In the genomic region with DNA sequence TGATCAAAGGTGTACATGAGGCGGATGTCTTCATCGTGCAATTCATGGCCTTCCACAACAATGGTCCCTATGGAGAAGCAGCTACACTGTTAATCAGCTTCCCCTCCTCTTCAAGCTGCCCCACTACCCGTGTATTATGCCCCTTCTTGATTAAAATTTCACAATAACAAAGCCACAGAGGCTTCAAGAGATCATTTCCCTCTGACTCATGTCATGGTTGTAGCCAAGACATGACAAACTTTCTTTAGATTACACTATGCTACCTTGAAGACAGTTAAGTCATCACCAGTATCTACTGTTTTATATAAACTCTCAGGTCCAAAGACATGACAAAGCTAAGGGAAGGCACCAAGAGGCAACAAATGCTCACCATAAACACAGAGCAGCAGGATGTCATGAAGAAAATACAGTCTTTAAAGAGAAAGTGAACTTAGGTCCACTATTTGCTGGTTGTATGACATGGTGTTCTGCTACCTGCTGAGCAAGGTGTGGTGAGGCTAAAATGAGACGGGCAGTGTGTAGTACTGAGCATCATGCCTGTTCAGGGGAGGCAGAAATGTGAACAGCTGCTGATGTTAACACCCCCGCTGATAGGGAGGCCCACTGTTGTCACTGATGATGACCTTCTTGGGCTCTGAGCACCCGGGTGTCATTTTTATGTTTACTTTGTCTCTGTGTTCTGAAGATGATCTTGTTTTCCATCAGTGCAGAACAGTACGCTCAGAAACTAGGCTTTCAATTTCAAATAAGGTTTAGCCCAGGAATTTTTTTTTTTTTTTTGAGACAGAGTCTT, we compare ENCODE assay signal across 11 cellular contexts. TPM values are rescaled to one million over a fixed set of nuclear protein-coding genes. Genes with fewer than 3 reads are reported as not detected.
A peak's percentile ranks its signal among the peaks of the same experiment; 100 is the strongest.
DNase-seq lines count a peak whose midpoint lies in the region; ATAC-seq and TF ChIP-seq lines count a peak whose summit lies in the region.
"Had no signal": no experiment of that assay in that cellular context is flagged by ENCODE, and none has a peak within 500 bp of the region (broad histone marks: within the 10 kb centered on the region; RNA-seq: fewer than 3 reads in every experiment).

No MANE protein-coding gene starts in this region.

- H3K9me1 ChIP-seq in IMR-90 (ENCODE audit: insufficient read depth, low read length), result peaks cover 21% of the 10 kb centered on the region

- no peak for TF ChIP-seq CTCF in AG09319 (IDR thresholded peaks at IDR 0.05; ENCODE audit: low read depth, low read length)
- no peak for TF ChIP-seq CTCF in IMR-90 (conservative IDR thresholded peaks at IDR 0.05; ENCODE audit: low read depth, low read length)
- TF ChIP-seq CTCF in body of pancreas (IDR thresholded peaks at IDR 0.05), result no peak
- no peak for TF ChIP-seq CTCF in ascending aorta (IDR thresholded peaks at IDR 0.05)

- peak overlapping the region; percentile 98 for H4K5ac ChIP-seq in IMR-90 (ENCODE audit: low read depth, low read length)

- H3K9me3 ChIP-seq in IMR-90 (ENCODE audit: control insufficient read depth, insufficient read depth, low read length) (no peaks in the 10 kb centered on the region), body of pancreas (no peaks in the 10 kb centered on the region), ascending aorta (no peaks in the 10 kb centered on the region)

- peak overlapping the region; percentile 78 for H3K4me2 ChIP-seq in IMR-90 (ENCODE audit: low read depth, low read length)

- H2AFZ ChIP-seq in IMR-90 (replicated peaks; ENCODE audit: low read length, poor library complexity), result peak overlapping the region; percentile 24

- peak overlapping the region; percentile 100 for H4K91ac ChIP-seq in IMR-90 (ENCODE audit: insufficient read depth, low read depth, low read length)

- peak overlapping the region; percentile 100 for H3K23ac ChIP-seq in IMR-90 (ENCODE audit: low read depth, low read length)

- peak overlapping the region; percentile 100 for H2BK5ac ChIP-seq in IMR-90 (ENCODE audit: low read depth, low read length, poor library complexity, severe bottlenecking)

- H3K9ac ChIP-seq in IMR-90 (ENCODE audit: low read depth, low read length), result peak overlapping the region; percentile 90

- 45% methylated on average over 5 of the region's 7 CpGs; no CpG with 5 or more reads in 1 of the 2 experiments for WGBS in IMR-90 (ENCODE audit: extremely low coverage in 2 of 2, insufficient read length in 1 of 2), 2 experiments
- 81 to 82% methylated on average over 7 of the region's 7 CpGs for WGBS in body of pancreas, 2 donors

- peak overlapping the region; percentile 100 for H3K4ac ChIP-seq in IMR-90 (ENCODE audit: low read depth, low read length)

- peak overlapping the region; percentile 100 for H3K27ac ChIP-seq in IMR-90 (ENCODE audit: insufficient read depth, low read length)
- H3K27ac ChIP-seq in body of pancreas, result peak overlapping the region in 1 of 4 donors; percentile 14
- H3K27ac ChIP-seq in ascending aorta, result no peak overlapping the region

- peak overlapping the region; percentile 83 for H2AK9ac ChIP-seq in IMR-90 (replicated peaks; ENCODE audit: low read depth, low read length, poor library complexity)

- CTCF ChIA-PET in IMR-90 (lab: Yijun Ruan, JAX), result interaction anchor here (0.7 to 1.9 kb wide), 2 partner anchors 57 to 106 kb away, joined by 3 to 15 read pairs; no protein-coding TSS in a partner anchor

- H3K36me3 ChIP-seq in IMR-90 (ENCODE audit: control insufficient read depth, insufficient read depth, low read length), result peaks cover 58% of the 10 kb centered on the region
- H3K36me3 ChIP-seq in body of pancreas (replicated peaks in 1 of 2; ENCODE audit: insufficient read depth in 1 of 2, low read depth in 2 of 2), result peaks cover 19 to 57% of the 10 kb centered on the region in 2 donors
- peaks cover 90 to 94% of the 10 kb centered on the region in 2 donors for H3K36me3 ChIP-seq in ascending aorta

- in situ Hi-C loops in IMR-90 (cut with MboI; ENCODE audit: low sequenced_read_pairs), result loop anchor here (5.0 kb wide), 1 partner anchor 47 kb away; a partner anchor contains a TSS

- H3K18ac ChIP-seq in IMR-90 (ENCODE audit: low read depth, low read length), result peak overlapping the region; percentile 100

- peak; percentile 51 for DNase-seq in AG09319 (ENCODE audit: extremely low read depth, low read depth)
- DNase-seq in IMR-90, result peak; percentile 95
- DNase-seq in body of pancreas, result peak in 3 of 4 donors; percentile 25 to 43 (median 31)
- peak; percentile 86 for DNase-seq in kidney tubule cell (ENCODE audit: low spot score)
- no peak for DNase-seq in globus pallidus (ENCODE audit: low spot score)
- no peak for DNase-seq in ascending aorta (ENCODE audit: low spot score in 2 of 2)
- DNase-seq: activated B cell treated with CpG ODN at 0.5 μM for 24 hours; activated naive CD4-positive, alpha-beta T cell; left colon had no signal

- dilution Hi-C loops in IMR-90 (cut with HindIII; ENCODE audit: low sequenced_read_pairs, unreplicated experiment), result no loop called here

- peak overlapping the region; percentile 100 for H2BK20ac ChIP-seq in IMR-90 (ENCODE audit: low read depth, low read length)

- H4K20me1 ChIP-seq in IMR-90 (ENCODE audit: insufficient read depth, low read length), result peaks cover 9% of the 10 kb centered on the region

- H3K4me3 ChIP-seq in IMR-90 (ENCODE audit: insufficient read depth, low read depth, low read length) (peak overlapping the region; percentile 3; the same call in 1 of the 2 replicates), body of pancreas (no peak overlapping the region), ascending aorta (no peak overlapping the region)

- H3K56ac ChIP-seq in IMR-90 (ENCODE audit: extremely low read depth, insufficient read depth, low read length), result peak overlapping the region; percentile 99

- H3K4me1 ChIP-seq in IMR-90 (ENCODE audit: control insufficient read depth, insufficient read depth, low read length) (peaks cover 39% of the 10 kb centered on the region), body of pancreas (peaks cover 14% of the 10 kb centered on the region), ascending aorta (no peaks in the 10 kb centered on the region)

- ATAC-seq in IMR-90 (ENCODE audit: low read depth) (peak; percentile 38), body of pancreas (peak; percentile 59), GM18520 (IDR thresholded peaks at IDR 0.05; ENCODE audit: unreplicated experiment) (no peak), HG03097 (IDR thresholded peaks at IDR 0.05; ENCODE audit: low FRiP score, unreplicated experiment) (no peak)
- ATAC-seq: left colon had no signal

- H3K27me3 ChIP-seq in IMR-90 (ENCODE audit: control insufficient read depth, insufficient read depth, low read length) (no peaks in the 10 kb centered on the region), body of pancreas (no peaks in the 10 kb centered on the region), ascending aorta (no peaks in the 10 kb centered on the region)

- peak overlapping the region; percentile 86 to 97 for H4K8ac ChIP-seq in IMR-90 (ENCODE audit: low read depth in 2 of 2, low read length in 2 of 2)

- intact Hi-C loops in IMR-90 (cut with micrococcal nuclease) (loop anchor here (5.0 to 10.0 kb wide), 2 partner anchors 37 to 470 kb away; no protein-coding TSS in a partner anchor), body of pancreas (cut with DNase I) (no loop called here), ascending aorta (cut with DNase I) (loop anchor here (10.0 kb wide), 1 partner anchor 110 kb away; no protein-coding TSS in a partner anchor)

- peak overlapping the region; percentile 99 for H2BK120ac ChIP-seq in IMR-90 (ENCODE audit: low read depth, low read length)

- peak overlapping the region; percentile 100 for H2AK5ac ChIP-seq in IMR-90 (ENCODE audit: low read depth, low read length)

- H3K14ac ChIP-seq in IMR-90 (replicated peaks; ENCODE audit: low read depth, low read length), result peak overlapping the region; percentile 99

- TF ChIP-seq POLR2A in IMR-90 (IDR thresholded peaks at IDR 0.05; ENCODE audit: low read depth, low read length) (peak; percentile 61; the same call in 1 of the 2 replicates), body of pancreas (IDR thresholded peaks at IDR 0.05) (no peak)

- BruUV-seq in IMR-90 (replicated peaks; lab: Mats Ljungman, UMichigan), result no TSS peak

- peaks cover 12 to 60% of the 10 kb centered on the region in 2 experiments for H3K79me1 ChIP-seq in IMR-90 (ENCODE audit: low read depth in 1 of 2, low read length in 2 of 2)

- TF ChIP-seq RAD21 in IMR-90 (IDR thresholded peaks at IDR 0.05; ENCODE audit: low read length), result no peak

- POLR2A ChIA-PET in IMR-90 (lab: Charles Lee; ENCODE audit: unreplicated experiment), result interaction anchor here (1.6 kb wide), 1 partner anchor 103 kb away, joined by 4 read pairs; no protein-coding TSS in a partner anchor

- peak overlapping the region; percentile 94; the same call in 2 of the 3 replicates for H2BK15ac ChIP-seq in IMR-90 (ENCODE audit: low read depth, low read length)

TF ChIP-seq in IMR-90, 13 proteins besides CTCF, POLR2A, EP300 and RAD21:
- TF ChIP-seq, protein P1, sequence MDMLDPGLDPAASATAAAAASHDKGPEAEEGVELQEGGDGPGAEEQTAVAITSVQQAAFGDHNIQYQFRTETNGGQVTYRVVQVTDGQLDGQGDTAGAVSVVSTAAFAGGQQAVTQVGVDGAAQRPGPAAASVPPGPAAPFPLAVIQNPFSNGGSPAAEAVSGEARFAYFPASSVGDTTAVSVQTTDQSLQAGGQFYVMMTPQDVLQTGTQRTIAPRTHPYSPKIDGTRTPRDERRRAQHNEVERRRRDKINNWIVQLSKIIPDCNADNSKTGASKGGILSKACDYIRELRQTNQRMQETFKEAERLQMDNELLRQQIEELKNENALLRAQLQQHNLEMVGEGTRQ (IDR thresholded peaks at IDR 0.05; ENCODE audit: low read depth, low read length), result no peak
- peak; percentile 97 for TF ChIP-seq CEBPB (IDR thresholded peaks at IDR 0.05; ENCODE audit: low read depth, low read length)
- peak; percentile 67 for TF ChIP-seq BHLHE40 (IDR thresholded peaks at IDR 0.05; ENCODE audit: low read depth, low read length)
- 0 out of 2 replicates have a peak, but pooled peaks have one; percentile 7 for TF ChIP-seq MAFK (IDR thresholded peaks at IDR 0.05; ENCODE audit: low read depth, low read length)
- TF ChIP-seq FOS (IDR thresholded peaks at IDR 0.05; ENCODE audit: low read depth, low read length), result peak; percentile 86

RNA-seq across cellular contexts. Expression of a gene that starts 48.3 kb away (rescaled TPM):
- total RNA-seq in IMR-90 (2012; rRNA removed), result 383 and 414 TPM in 2 replicates
- 64.1 and 85.3 TPM in 2 replicates for polyA plus RNA-seq in IMR-90 (2012; rRNA removed)
- polyA plus RNA-seq in IMR-90 (2012; cell fraction: cytosol; rRNA removed), result 24.0 and 35.8 TPM in 2 replicates
- polyA plus RNA-seq in IMR-90 (2012; cell fraction: nucleus; rRNA removed; ENCODE audit: low replicate concordance), result 24.1 and 176 TPM in 2 replicates
- total RNA-seq in body of pancreas, result 10 to 100 TPM; 45.1 to 68.6 TPM
- total RNA-seq in ascending aorta, result 44.4 TPM

Comparison
In these comparisons a context has a peak if more than half of its experiments do, and no peak if none do; other contexts are left out.
1. DNase-seq: peak in AG09319 (single experiment), IMR-90 (single experiment), body of pancreas (3 of 4) and kidney tubule cell (single experiment); none in globus pallidus (single experiment) and ascending aorta (0 of 2).
2. ATAC-seq: peak in IMR-90 (single experiment) and body of pancreas (single experiment); none in GM18520 (single experiment) and HG03097 (single experiment).